In the genomic region with DNA sequence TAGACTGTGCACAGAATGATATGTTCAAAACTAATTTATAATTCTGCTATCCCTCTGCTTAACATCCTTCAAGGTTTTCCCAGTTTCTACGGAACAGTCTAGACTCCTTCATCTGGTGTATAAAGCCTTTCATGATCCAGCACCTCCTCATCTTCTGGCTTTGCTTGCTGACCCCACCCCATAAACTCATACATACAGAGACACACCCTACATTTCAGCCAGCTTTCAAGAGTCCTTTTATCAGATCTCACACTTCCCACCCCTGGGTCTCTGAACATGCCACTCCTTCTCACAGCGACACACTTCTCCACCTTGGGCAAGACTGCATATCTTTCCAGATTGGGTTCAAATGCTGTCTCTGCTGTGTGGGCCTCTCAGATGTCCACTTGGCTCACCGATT, we compare ENCODE assay signal across 12 cellular contexts.
DNase-seq lines count a peak whose midpoint lies in the region; ATAC-seq lines count a peak whose summit lies in the region.
"Had no signal": no experiment of that assay in that cellular context is flagged by ENCODE, and none has a peak within 500 bp of the region (broad histone marks: within the 10 kb centered on the region; RNA-seq: fewer than 3 reads in every experiment).

No MANE protein-coding gene starts in this region.

- no peaks in the 10 kb centered on the region for H4K20me1 ChIP-seq in BLaER1

- H3K27ac ChIP-seq in BLaER1 = no peak overlapping the region; the same call in 1 of the 2 replicates
- no peak overlapping the region for H3K27ac ChIP-seq in CD8-positive, alpha-beta memory T cell (ENCODE audit: low read depth, low read length)

- peak overlapping the region; percentile 43; the same call in 1 of the 2 replicates for H3K4me2 ChIP-seq in BLaER1

- peaks cover 35% of the 10 kb centered on the region for H3K9me3 ChIP-seq in BLaER1
- no peaks in the 10 kb centered on the region for H3K9me3 ChIP-seq in CD8-positive, alpha-beta memory T cell (ENCODE audit: low read length)

- H3K4me1 Mint-ChIP-seq in CD8-positive, alpha-beta memory T cell = peaks cover 42 to 61% (median 43%) of the 10 kb centered on the region in 3 donors
- peaks cover 49% of the 10 kb centered on the region for H3K4me1 Mint-ChIP-seq in activated CD4-positive, alpha-beta memory T cell treated with anti-CD3 and anti-CD28 coated beads, Interleukin-2, amount 10 ng/mL, durations not matched to agents 7 days and 5 days

- peaks cover 0 to 5% (median 4%) of the 10 kb centered on the region in 3 donors for H3K36me3 Mint-ChIP-seq in CD8-positive, alpha-beta memory T cell
- peaks cover 13% of the 10 kb centered on the region for H3K36me3 Mint-ChIP-seq in activated CD4-positive, alpha-beta memory T cell treated with anti-CD3 and anti-CD28 coated beads, Interleukin-2, amount 10 ng/mL, durations not matched to agents 7 days and 5 days (ENCODE audit: low read depth)
- H3K36me3 Mint-ChIP-seq: WTC11 had no signal

- H3K9ac ChIP-seq in BLaER1 = no peak overlapping the region

- H3K4me3 Mint-ChIP-seq in CD8-positive, alpha-beta memory T cell = peak overlapping the region in 6 of 7 donors; percentile 16 to 72 (median 38)
- H3K4me3 Mint-ChIP-seq in activated CD4-positive, alpha-beta memory T cell treated with anti-CD3 and anti-CD28 coated beads, Interleukin-2, amount 10 ng/mL, durations not matched to agents 7 days and 5 days = peak overlapping the region; percentile 16
- H3K4me3 Mint-ChIP-seq: neural crest cell, WTC11 had no signal

- no peaks in the 10 kb centered on the region for H3K9me3 Mint-ChIP-seq in CD8-positive, alpha-beta memory T cell
- H3K9me3 Mint-ChIP-seq in activated CD4-positive, alpha-beta memory T cell treated with anti-CD3 and anti-CD28 coated beads, Interleukin-2, amount 10 ng/mL, durations not matched to agents 7 days and 5 days = peaks cover 5% of the 10 kb centered on the region
- H3K9me3 Mint-ChIP-seq: neural crest cell had no signal

- H3K36me3 ChIP-seq in BLaER1 = no peaks in the 10 kb centered on the region
- H3K36me3 ChIP-seq in CD8-positive, alpha-beta memory T cell (ENCODE audit: insufficient read depth, low read length) = no peaks in the 10 kb centered on the region

- ATAC-seq in left colon (peak; percentile 19), left ventricle myocardium superior (no peak)
- ATAC-seq: WTC11 had no signal

- peak overlapping the region in 7 of 8 donors; percentile 19 to 86 (median 77) for H3K27ac Mint-ChIP-seq in CD8-positive, alpha-beta memory T cell
- H3K27ac Mint-ChIP-seq in activated CD4-positive, alpha-beta memory T cell treated with anti-CD3 and anti-CD28 coated beads, Interleukin-2, amount 10 ng/mL, durations not matched to agents 7 days and 5 days = peak overlapping the region; percentile 74
- H3K27ac Mint-ChIP-seq: WTC11 had no signal

- intact Hi-C loops in left colon (cut with DNase I, micrococcal nuclease) = no loop called here
- intact Hi-C loops in left ventricle myocardium superior (cut with micrococcal nuclease) = no loop called here

- H3K27me3 Mint-ChIP-seq in CD8-positive, alpha-beta memory T cell = no peaks in the 10 kb centered on the region
- H3K27me3 Mint-ChIP-seq in activated CD4-positive, alpha-beta memory T cell treated with anti-CD3 and anti-CD28 coated beads, Interleukin-2, amount 10 ng/mL, durations not matched to agents 7 days and 5 days = no peaks in the 10 kb centered on the region

- CTCF ChIA-PET in CD8-positive, alpha-beta memory T cell (lab: Charles Lee) = no interaction called here
- CTCF ChIA-PET in activated CD4-positive, alpha-beta memory T cell treated with anti-CD3 and anti-CD28 coated beads, Interleukin-2, amount 10 ng/mL, durations not matched to agents 7 days and 5 days (lab: Charles Lee) = interaction anchor here (1.5 to 2.5 kb wide), 3 partner anchors 12 to 246 kb away, joined by 8 to 13 read pairs (median 9); no protein-coding TSS in a partner anchor

- H3K4me3 ChIP-seq in BLaER1 = no peak overlapping the region
- no peak overlapping the region for H3K4me3 ChIP-seq in CD8-positive, alpha-beta memory T cell (ENCODE audit: low read length)

- no peaks in the 10 kb centered on the region for H3K27me3 ChIP-seq in BLaER1
- no peaks in the 10 kb centered on the region for H3K27me3 ChIP-seq in CD8-positive, alpha-beta memory T cell (ENCODE audit: insufficient read depth, low read length, poor library complexity, severe bottlenecking)

- peaks cover 66% of the 10 kb centered on the region for H3K4me1 ChIP-seq in BLaER1
- peaks cover 29% of the 10 kb centered on the region for H3K4me1 ChIP-seq in CD8-positive, alpha-beta memory T cell (ENCODE audit: insufficient read depth, low read length)

- no peak for DNase-seq in CD8-positive, alpha-beta memory T cell
- DNase-seq in activated CD4-positive, alpha-beta memory T cell treated with anti-CD3 and anti-CD28 coated beads, Interleukin-2, amount 10 ng/mL, durations not matched to agents 7 days and 5 days = no peak
- DNase-seq in left colon (no peak), CD1c-positive myeloid dendritic cell (ENCODE audit: extremely low spot score) (no peak), UCSD-AML1 (lab: John Stamatoyannopoulos, UW; ENCODE audit: unreplicated experiment) (no peak), left ventricle myocardium superior (no peak), HK-2 (ENCODE audit: unreplicated experiment) (no peak)
- DNase-seq: anterior cingulate cortex, NCI-H187 had no signal

- POLR2A ChIA-PET in CD8-positive, alpha-beta memory T cell (lab: Charles Lee) = no interaction called here
- POLR2A ChIA-PET in activated CD4-positive, alpha-beta memory T cell treated with anti-CD3 and anti-CD28 coated beads, Interleukin-2, amount 10 ng/mL, durations not matched to agents 7 days and 5 days (lab: Charles Lee) = interaction anchor here (0.9 to 2.6 kb wide), 3 partner anchors 11 to 243 kb away, joined by 3 to 23 read pairs (median 18); partner anchors contain the start of gene BCL6
